In genomic region chr16:2046889-2047329, GRCh38 we compare ENCODE assay signal across 8 cellular contexts. TPM values are rescaled to one million over a fixed set of nuclear protein-coding genes. Genes with fewer than 3 reads are reported as not detected.
A peak's percentile ranks its signal among the peaks of the same experiment; 100 is the strongest.
DNase-seq lines count a peak whose midpoint lies in the region; ATAC-seq and TF ChIP-seq lines count a peak whose summit lies in the region.

No MANE protein-coding gene starts in this region.

- H3K9me3 ChIP-seq in PC-3 (ENCODE audit: low read length): no peaks in the 10 kb centered on the region
- H3K9me3 ChIP-seq in esophagus (ENCODE audit: control insufficient read depth in 2 of 2, insufficient read depth in 1 of 2, low read depth in 1 of 2, low read length in 1 of 2): no peaks in the 10 kb centered on the region

- H3K36me3 ChIP-seq in PC-3 (ENCODE audit: low read depth, low read length) (no peaks in the 10 kb centered on the region), esophagus (ENCODE audit: control insufficient read depth in 2 of 2, insufficient read depth in 2 of 2, low read length in 1 of 2) (peaks cover 0 to 5% of the 10 kb centered on the region in 2 donors)

- 17 to 21% methylated on average over 8 of the region's 8 CpGs for WGBS in esophagus, 2 donors

- peaks cover 44% of the 10 kb centered on the region for H3K79me2 ChIP-seq in PC-3 (ENCODE audit: low read length)

- H3K27ac ChIP-seq in PC-3 (ENCODE audit: low read length) (peak overlapping the region; percentile 71), esophagus (ENCODE audit: low read depth in 2 of 2, low read length in 1 of 2) (peak overlapping the region; percentile 50 to 74)

- no TSS peak for BruUV-seq in PC-3 (replicated peaks; lab: Mats Ljungman, UMichigan)

- H3K9ac ChIP-seq in PC-3 (ENCODE audit: low read length): peak overlapping the region; percentile 84

- POLR2A ChIA-PET in PC-3 (lab: Charles Lee; ENCODE audit: unreplicated experiment): interaction anchor here (0.6 kb wide), 1 partner anchor 12 kb away, joined by 3 read pairs; no protein-coding TSS in a partner anchor

- DNase-seq in PC-3 (no peak), retinal pigment epithelial cell (ENCODE audit: low read depth) (no peak), NOMO-1 (lab: John Stamatoyannopoulos, UW; ENCODE audit: unreplicated experiment in 2 of 2) (no peak), iPS-NIHi11 (ENCODE audit: low spot score) (no peak)

- H3K4me3 ChIP-seq in PC-3 (ENCODE audit: low read length): peak overlapping the region; percentile 94
- H3K4me3 ChIP-seq in esophagus (ENCODE audit: low read depth in 1 of 2, low read length in 2 of 2): peak overlapping the region; percentile 73 to 98
- H3K4me3 ChIP-seq in retinal pigment epithelial cell (ENCODE audit: low read length): peak overlapping the region; percentile 80

- TF ChIP-seq CTCF in PC-3 (conservative IDR thresholded peaks at IDR 0.05; ENCODE audit: low read depth, low read length): no peak
- TF ChIP-seq CTCF in retinal pigment epithelial cell (conservative IDR thresholded peaks at IDR 0.05; ENCODE audit: low read depth, low read length): no peak

- ATAC-seq in GM18517 (IDR thresholded peaks at IDR 0.05; ENCODE audit: unreplicated experiment) (peak; percentile 4), PC-3 (no peak), HG03139 (IDR thresholded peaks at IDR 0.05; ENCODE audit: unreplicated experiment) (no peak), GM18502 (IDR thresholded peaks at IDR 0.05; ENCODE audit: poor library complexity, unreplicated experiment) (no peak)

- H3K4me1 ChIP-seq in PC-3 (ENCODE audit: insufficient read depth, low read length): peaks cover 41% of the 10 kb centered on the region
- peaks cover 0 to 28% of the 10 kb centered on the region in 2 donors for H3K4me1 ChIP-seq in esophagus (ENCODE audit: control insufficient read depth in 2 of 2, insufficient read depth in 2 of 2, low read length in 1 of 2)

- no peaks in the 10 kb centered on the region for H3K27me3 ChIP-seq in PC-3 (ENCODE audit: low read length)
- H3K27me3 ChIP-seq in esophagus (ENCODE audit: control insufficient read depth in 1 of 2, insufficient read depth in 2 of 2, low read length in 2 of 2): no peaks in the 10 kb centered on the region

- peak overlapping the region; percentile 83 for H2AFZ ChIP-seq in PC-3 (ENCODE audit: low read length)

- H3K9me2 ChIP-seq in PC-3 (replicated peaks; ENCODE audit: low read length): no peaks in the 10 kb centered on the region

- H3K4me2 ChIP-seq in PC-3 (ENCODE audit: low read length): peak overlapping the region; percentile 99

- intact Hi-C loops in PC-3 (cut with micrococcal nuclease): no loop called here

- H3F3A ChIP-seq in PC-3 (ENCODE audit: low read length, unreplicated experiment): no peaks in the 10 kb centered on the region

- CTCF ChIA-PET in PC-3 (lab: Charles Lee): interaction anchor here (0.7 kb wide), 1 partner anchor 24 kb away, joined by 3 read pairs; no protein-coding TSS in a partner anchor

- H4K20me1 ChIP-seq in PC-3 (ENCODE audit: low read length): no peaks in the 10 kb centered on the region

RNA-seq across cellular contexts. Expression of gene NTHL1, which starts 0.7 kb away (rescaled TPM):
- 87.1 and 90.1 TPM in 2 replicates for total RNA-seq in PC-3 (2014; rRNA removed)
- polyA plus RNA-seq in esophagus: 10 to 100 TPM; 15.1 to 16.2 TPM

RNA-seq across cellular contexts. Expression of gene TSC2, which starts 0.9 kb away (rescaled TPM):
- total RNA-seq in PC-3 (2014; rRNA removed): 59.3 and 64.4 TPM in 2 replicates
- polyA plus RNA-seq in esophagus: 10 to 100 TPM; 31.1 to 66.6 TPM

RNA-seq across cellular contexts. Expression of gene NHERF2, which starts 20.2 kb away (rescaled TPM):
- total RNA-seq in PC-3 (2014; rRNA removed): 145 and 160 TPM in 2 replicates
- 10 to 100 TPM; 26.3 to 36.1 TPM for polyA plus RNA-seq in esophagus

RNA-seq across cellular contexts. Expression of gene NPW, which starts 27.3 kb away (rescaled TPM):
- 3.8 and 5.6 TPM in 2 replicates for total RNA-seq in PC-3 (2014; rRNA removed)
- polyA plus RNA-seq in esophagus: under 1 TPM; 0.22 to 0.53 TPM

RNA-seq across cellular contexts. Expression of gene ZNF598, which starts 37.3 kb away (rescaled TPM):
- 44.4 and 60.1 TPM in 2 replicates for total RNA-seq in PC-3 (2014; rRNA removed)
- 10 to 100 TPM; 27.9 to 36.4 TPM for polyA plus RNA-seq in esophagus
